8 cellular contexts compared by ENCODE assay signal in the genomic region with DNA sequence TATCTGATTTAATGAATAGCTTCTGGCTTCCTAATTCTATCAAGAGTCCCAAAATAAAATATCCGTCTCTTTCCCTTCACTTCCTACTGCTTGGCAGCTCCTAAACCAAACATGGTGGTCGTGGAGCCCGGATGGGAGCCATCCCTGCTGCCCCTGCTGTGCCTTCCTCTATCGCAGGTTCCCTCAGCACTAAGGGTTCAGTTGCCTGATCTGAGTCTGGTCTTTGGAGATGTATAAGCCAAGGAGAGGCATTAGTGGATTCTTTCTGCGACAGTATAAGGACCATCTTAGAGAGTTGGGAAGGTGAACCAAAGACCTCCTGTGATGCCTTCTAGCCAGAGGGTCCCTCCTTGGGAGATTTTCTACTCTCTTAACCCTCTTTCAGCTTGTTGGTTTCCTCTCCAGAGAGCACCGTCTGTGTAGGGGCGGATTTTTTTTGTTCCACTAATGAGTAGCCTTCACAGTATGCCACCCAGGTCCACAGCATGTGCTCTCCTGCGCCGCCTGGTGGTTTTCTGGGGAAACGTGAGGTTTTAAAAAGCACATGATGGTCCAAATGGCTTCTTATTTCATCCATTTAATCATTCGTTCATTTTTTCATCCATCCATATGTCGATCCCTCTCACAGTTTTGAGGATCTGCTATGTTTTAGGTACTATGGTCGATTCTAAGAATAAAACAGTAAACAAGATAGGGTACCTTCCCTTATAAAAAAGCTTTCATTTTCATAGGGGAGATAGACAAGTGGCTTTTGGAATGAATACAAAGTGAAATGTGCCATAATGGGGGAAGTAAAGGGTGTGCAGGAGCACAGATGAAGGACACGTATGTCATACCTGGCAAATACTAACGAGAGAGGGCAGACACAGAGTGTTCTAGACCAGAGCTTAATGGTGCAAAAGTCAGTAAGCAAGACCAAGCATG.
DNase-seq lines count a peak whose midpoint lies in the region; ATAC-seq and TF ChIP-seq lines count a peak whose summit lies in the region.

No MANE protein-coding gene starts in this region.

- 26 to 31% methylated on average over 13 to 14 of the region's 15 CpGs for WGBS in gastroesophageal sphincter (ENCODE audit: low coverage in 1 of 2), 2 donors

- H4K20me1 ChIP-seq in osteoblast (ENCODE audit: insufficient read depth, low read length) = peaks cover 27% of the 10 kb centered on the region

- peak overlapping the region; percentile 32 for H3K4me2 ChIP-seq in osteoblast (ENCODE audit: insufficient read depth, low read length)

- H3K4me1 ChIP-seq in gastroesophageal sphincter (peaks cover 0 to 15% (median 0%) of the 10 kb centered on the region in 3 donors), osteoblast (ENCODE audit: insufficient read depth, low read length) (peaks cover 4% of the 10 kb centered on the region)

- DNase-seq in COR-L47 (lab: John Stamatoyannopoulos, UW) = peak; percentile 52
- peak; percentile 45 for DNase-seq in HPDE6-E6E7 (ENCODE audit: extremely low spot score)
- DNase-seq in NCI-H774 (lab: John Stamatoyannopoulos, UW) = peak; percentile 56
- DNase-seq in activated T-cell treated with anti-CD3 and anti-CD28 coated beads, Interleukin-2, amount 50 U/mL, for 72 hours = peak; percentile 55 to 71
- peak; percentile 94 for DNase-seq in osteoblast (ENCODE audit: insufficient read length, low spot score, missing footprints)

- H3K9me3 ChIP-seq in gastroesophageal sphincter (no peaks in the 10 kb centered on the region), osteoblast (ENCODE audit: low read depth, low read length) (no peaks in the 10 kb centered on the region)

- no peaks in the 10 kb centered on the region for H3K36me3 Mint-ChIP-seq in activated T-cell treated with anti-CD3 and anti-CD28 coated beads, Interleukin-2, amount 50 U/mL, for 72 hours (ENCODE audit: insufficient read depth in 2 of 2)

- H3K4me3 ChIP-seq in gastroesophageal sphincter (no peak overlapping the region), osteoblast (ENCODE audit: insufficient read depth, low read length) (no peak overlapping the region)

- no peak overlapping the region for H2AFZ ChIP-seq in osteoblast (ENCODE audit: low read length)

- H3K4me3 Mint-ChIP-seq in activated T-cell treated with anti-CD3 and anti-CD28 coated beads, Interleukin-2, amount 50 U/mL, for 72 hours = no peak overlapping the region

- peaks cover 3% of the 10 kb centered on the region for H3K79me2 ChIP-seq in osteoblast (ENCODE audit: insufficient read depth, low read length)

- no peaks in the 10 kb centered on the region for H3K4me1 Mint-ChIP-seq in activated T-cell treated with anti-CD3 and anti-CD28 coated beads, Interleukin-2, amount 50 U/mL, for 72 hours (ENCODE audit: low read depth)

- no peak for TF ChIP-seq POLR2A in gastroesophageal sphincter (IDR thresholded peaks at IDR 0.05)

- TF ChIP-seq CTCF in gastroesophageal sphincter (IDR thresholded peaks at IDR 0.05) (peak in 3 of 4 experiments; percentile 92 to 95 (median 93)), osteoblast (IDR thresholded peaks at IDR 0.05; ENCODE audit: extremely low read depth, low read depth, low read length) (peak; percentile 98)

- H3K27me3 ChIP-seq in gastroesophageal sphincter = no peaks in the 10 kb centered on the region
- no peaks in the 10 kb centered on the region for H3K27me3 ChIP-seq in osteoblast (ENCODE audit: insufficient read depth, low read length)

- peaks cover 5% of the 10 kb centered on the region for H3K27me3 Mint-ChIP-seq in activated T-cell treated with anti-CD3 and anti-CD28 coated beads, Interleukin-2, amount 50 U/mL, for 72 hours (ENCODE audit: low read depth)

- TF ChIP-seq EP300 in gastroesophageal sphincter (IDR thresholded peaks at IDR 0.05) = no peak

- no peak overlapping the region for H3K27ac Mint-ChIP-seq in activated T-cell treated with anti-CD3 and anti-CD28 coated beads, Interleukin-2, amount 50 U/mL, for 72 hours

- H3K36me3 ChIP-seq in gastroesophageal sphincter (peaks cover 0 to 22% of the 10 kb centered on the region in 2 donors), osteoblast (ENCODE audit: insufficient read depth, low read length) (no peaks in the 10 kb centered on the region)

- no peaks in the 10 kb centered on the region for H3K9me3 Mint-ChIP-seq in activated T-cell treated with anti-CD3 and anti-CD28 coated beads, Interleukin-2, amount 50 U/mL, for 72 hours

- H3K27ac ChIP-seq in gastroesophageal sphincter = peak overlapping the region in 3 of 4 donors; percentile 60 to 71 (median 65)
- no peak overlapping the region for H3K27ac ChIP-seq in osteoblast (ENCODE audit: low read depth, low read length)

- ATAC-seq in activated T-cell treated with anti-CD3 and anti-CD28 coated beads, Interleukin-2, amount 50 U/mL, for 72 hours (replicated peaks in 1 of 2) = peak; percentile 36 to 62
- ATAC-seq in gastroesophageal sphincter (peak; percentile 77), GM18519 (IDR thresholded peaks at IDR 0.05; ENCODE audit: low FRiP score, unreplicated experiment) (no peak), GM18867 (IDR thresholded peaks at IDR 0.05; ENCODE audit: unreplicated experiment) (no peak)

Comparison
In these comparisons a context has a peak if more than half of its experiments do, and no peak if none do; other contexts are left out.
1. ATAC-seq: peak in activated T-cell treated with anti-CD3 and anti-CD28 coated beads, Interleukin-2, amount 50 U/mL, for 72 hours (2 of 2) and gastroesophageal sphincter (single experiment); none in GM18519 (single experiment) and GM18867 (single experiment).
2. Peak in every context shown above with its lines, with median percentiles within 50 percentile points of each other: DNase-seq.